ENCODE assay signal across 11 cellular contexts in the genomic region with DNA sequence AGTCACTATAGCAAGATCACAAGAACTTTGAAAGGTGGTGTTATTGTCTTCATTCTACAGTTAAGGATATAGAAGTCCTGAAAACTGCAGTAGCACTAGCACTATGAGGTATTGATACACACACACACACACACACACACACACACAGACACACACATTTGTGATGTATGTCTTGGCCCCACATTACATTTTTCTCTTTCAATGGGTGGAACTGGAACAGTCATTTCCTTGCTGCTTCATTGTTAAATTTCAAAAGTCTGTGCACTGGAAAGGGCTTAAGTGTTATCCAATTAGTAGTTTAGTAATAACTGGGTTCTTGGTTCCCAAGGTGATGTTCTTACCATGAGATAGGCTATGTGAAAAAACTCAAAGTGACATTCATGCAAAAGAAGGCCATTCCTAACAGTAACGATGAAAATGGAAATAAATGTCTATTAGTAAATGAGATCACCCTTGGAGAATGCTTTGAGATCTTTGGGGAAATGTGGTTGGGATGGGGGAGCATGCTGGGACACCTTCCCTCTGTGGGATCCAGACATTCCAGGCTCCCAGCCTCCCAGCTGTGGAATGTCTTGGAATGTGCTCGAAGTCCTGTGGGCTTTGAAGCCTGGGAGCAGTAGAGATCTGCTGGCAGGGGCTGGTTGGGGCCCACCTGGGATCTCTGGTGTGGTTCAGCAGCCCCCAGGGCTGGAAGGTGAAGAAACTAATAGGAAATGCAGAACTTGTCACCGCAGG. TPM values are rescaled to one million over a fixed set of nuclear protein-coding genes. Genes with fewer than 3 reads are reported as not detected.
DNase-seq lines count a peak whose midpoint lies in the region; ATAC-seq and TF ChIP-seq lines count a peak whose summit lies in the region.
"Had no signal": no experiment of that assay in that cellular context is flagged by ENCODE, and none has a peak within 500 bp of the region (broad histone marks: within the 10 kb centered on the region; RNA-seq: fewer than 3 reads in every experiment).

No MANE protein-coding gene starts in this region.

- peaks cover 21% of the 10 kb centered on the region for H3K27me3 Mint-ChIP-seq in Calu3 (ENCODE audit: unreplicated experiment)

- H3K4me3 Mint-ChIP-seq in Calu3 (ENCODE audit: low read depth, unreplicated experiment), result no peak overlapping the region

- POLR2A ChIA-PET in AG04449 (lab: Yijun Ruan, JAX), result interaction anchor here (1.4 to 1.9 kb wide), 3 partner anchors 16 to 47 kb away, joined by 5 to 8 read pairs (median 5); no protein-coding TSS in a partner anchor

- peak; percentile 87 for DNase-seq in AG04449 (ENCODE audit: low read depth, low spot score)
- DNase-seq in RPMI7951 (ENCODE audit: low read depth), result peak; percentile 88
- DNase-seq in fibroblast of gingiva (ENCODE audit: low read depth), result peak; percentile 44
- DNase-seq in myocyte (ENCODE audit: low read depth), result peak; percentile 88
- DNase-seq in OCI-M2 (lab: John Stamatoyannopoulos, UW; ENCODE audit: unreplicated experiment), result no peak
- DNase-seq in GF-D8 (lab: John Stamatoyannopoulos, UW), result no peak
- DNase-seq in Calu3, result no peak
- no peak for DNase-seq in activated naive CD4-positive, alpha-beta T cell treated with anti-CD3 and anti-CD28 coated beads, Interleukin-2, amount 50 U/mL, for 72 hours (ENCODE audit: low spot score in 2 of 2)
- DNase-seq: head of caudate nucleus, NCI-H1436 treated with DMSO at 0.1 percent for 48 hours had no signal

- no peaks in the 10 kb centered on the region for H3K36me3 Mint-ChIP-seq in Calu3 (ENCODE audit: insufficient read depth, unreplicated experiment)
- H3K36me3 Mint-ChIP-seq in activated naive CD4-positive, alpha-beta T cell treated with anti-CD3 and anti-CD28 coated beads, Interleukin-2, amount 50 U/mL, for 72 hours, result peaks cover 6 to 12% of the 10 kb centered on the region in 2 donors

- ATAC-seq in activated naive CD4-positive, alpha-beta T cell treated with anti-CD3 and anti-CD28 coated beads, Interleukin-2, amount 50 U/mL, for 72 hours, result no peak

- intact Hi-C loops in Calu3 (cut with micrococcal nuclease; ENCODE audit: unreplicated experiment), result no loop called here

- H3K9me3 Mint-ChIP-seq in Calu3 (ENCODE audit: low read depth, unreplicated experiment), result no peaks in the 10 kb centered on the region
- no peaks in the 10 kb centered on the region for H3K9me3 Mint-ChIP-seq in activated naive CD4-positive, alpha-beta T cell treated with anti-CD3 and anti-CD28 coated beads, Interleukin-2, amount 50 U/mL, for 72 hours

- no peak overlapping the region for H3K27ac Mint-ChIP-seq in Calu3 (ENCODE audit: unreplicated experiment)
- H3K27ac Mint-ChIP-seq in activated naive CD4-positive, alpha-beta T cell treated with anti-CD3 and anti-CD28 coated beads, Interleukin-2, amount 50 U/mL, for 72 hours, result no peak overlapping the region

- TF ChIP-seq CTCF in AG04449 (IDR thresholded peaks at IDR 0.05; ENCODE audit: insufficient read depth, low read length, missing control alignments) (no peak), Calu3 (IDR thresholded peaks at IDR 0.05; ENCODE audit: unreplicated experiment) (no peak)

- H3K4me1 Mint-ChIP-seq in Calu3 (ENCODE audit: low read depth, unreplicated experiment), result no peaks in the 10 kb centered on the region

- CTCF ChIA-PET in AG04449 (lab: Yijun Ruan, JAX) (interaction anchor here (1.2 to 9.6 kb wide), 4 partner anchors 8 to 18 kb away, joined by 3 to 96 read pairs (median 26); no protein-coding TSS in a partner anchor), Calu3 (lab: Charles Lee) (no interaction called here)

- H3K4me3 ChIP-seq in AG04449 (ENCODE audit: low read depth, low read length), result no peak overlapping the region
- H3K4me3 ChIP-seq: SK-N-MC had no signal

- no TSS peak for BruUV-seq in Calu3 (replicated peaks; lab: Mats Ljungman, UMichigan)

RNA-seq across cellular contexts. Expression of a gene that starts 37.4 kb away (rescaled TPM):
- total RNA-seq in RPMI7951 (2014; rRNA removed; shearing (Covaris generic)), result 209 and 259 TPM in 2 replicates
- total RNA-seq in myocyte (202 and 228 TPM in 2 replicates), Calu3 (2022) (5.5 and 9.3 TPM in 2 replicates)
- 947 TPM for polyA plus RNA-seq in myocyte (2012)
- 10 to 100 TPM in 1 of 2 donors, 1 to 10 TPM in 1; 5.9 to 15.4 TPM for total RNA-seq in activated naive CD4-positive, alpha-beta T cell treated with anti-CD3 and anti-CD28 coated beads, Interleukin-2, amount 50 U/mL, for 72 hours

Comparison
In these comparisons a context has a peak if more than half of its experiments do, and no peak if none do; other contexts are left out.
1. DNase-seq: peak in AG04449 (single experiment), RPMI7951 (single experiment), fibroblast of gingiva (single experiment) and myocyte (single experiment); none in OCI-M2 (single experiment), GF-D8 (single experiment), Calu3 (single experiment) and activated naive CD4-positive, alpha-beta T cell treated with anti-CD3 and anti-CD28 coated beads, Interleukin-2, amount 50 U/mL, for 72 hours (0 of 2).
2. RNA of a gene that starts 37.4 kb away (total RNA-seq): 209 to 259 TPM in RPMI7951 and 202 to 228 TPM in myocyte; 5.9 to 15.4 TPM in activated naive CD4-positive, alpha-beta T cell treated with anti-CD3 and anti-CD28 coated beads, Interleukin-2, amount 50 U/mL, for 72 hours and 5.5 to 9.3 TPM in Calu3; every median in the first group is over 10 times any median in the second.